In the genomic region with DNA sequence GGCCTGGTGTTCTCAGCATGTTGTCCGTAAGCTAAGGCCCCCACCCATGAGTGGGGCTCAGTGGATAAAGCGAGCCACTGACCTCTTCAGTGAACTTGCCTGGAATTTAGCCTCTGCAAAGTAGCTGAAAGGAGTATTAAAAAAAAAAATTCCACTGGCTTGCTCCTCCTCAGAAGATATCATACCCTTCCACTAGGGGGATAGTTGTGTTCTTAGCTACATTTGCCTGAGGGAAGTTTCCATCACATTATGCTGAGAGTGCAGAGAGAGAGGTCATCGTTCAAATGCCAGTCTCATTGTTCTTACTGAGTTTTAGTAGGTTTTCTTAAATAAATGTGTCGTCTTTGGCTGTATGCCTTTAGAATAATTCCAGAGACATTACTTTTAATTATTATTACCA, we compare ENCODE assay signal across 13 cellular contexts.
DNase-seq lines count a peak whose midpoint lies in the region; FAIRE-seq and TF ChIP-seq lines count a peak whose summit lies in the region.
"Had no signal": no experiment of that assay in that cellular context is flagged by ENCODE, and none has a peak within 500 bp of the region (broad histone marks: within the 10 kb centered on the region; RNA-seq: fewer than 3 reads in every experiment).

No MANE protein-coding gene starts in this region.

- H3K36me3 ChIP-seq in mammary epithelial cell (ENCODE audit: insufficient read depth, low read length): no peaks in the 10 kb centered on the region
- no peaks in the 10 kb centered on the region for H3K36me3 ChIP-seq in smooth muscle cell (ENCODE audit: low read depth)
- no peaks in the 10 kb centered on the region for H3K36me3 ChIP-seq in osteoblast (ENCODE audit: insufficient read depth, low read length)
- H3K36me3 ChIP-seq: spleen had no signal

- no peaks in the 10 kb centered on the region for H3K27me3 ChIP-seq in mammary epithelial cell (ENCODE audit: insufficient read depth, low read length)
- H3K27me3 ChIP-seq in smooth muscle cell (ENCODE audit: low read depth): no peaks in the 10 kb centered on the region
- no peaks in the 10 kb centered on the region for H3K27me3 ChIP-seq in osteoblast (ENCODE audit: insufficient read depth, low read length)
- H3K27me3 ChIP-seq: spleen had no signal

- H3K9me3 ChIP-seq in mammary epithelial cell (replicated peaks; ENCODE audit: insufficient read depth, low read length) (no peaks in the 10 kb centered on the region), smooth muscle cell (replicated peaks; ENCODE audit: low read depth) (no peaks in the 10 kb centered on the region), osteoblast (ENCODE audit: low read depth, low read length) (peaks cover 5% of the 10 kb centered on the region)

- TF ChIP-seq CTCF in NB4 (IDR thresholded peaks at IDR 0.05; ENCODE audit: low read depth, low read length): peak; percentile 10
- TF ChIP-seq CTCF in mammary epithelial cell (conservative IDR thresholded peaks at IDR 0.05 in 1 of 2, IDR thresholded peaks at IDR 0.05 in 1 of 2; ENCODE audit: extremely low read depth in 1 of 2, insufficient read depth in 1 of 2, low read depth in 1 of 2, low read length in 2 of 2): peak; percentile 30 to 36
- peak; percentile 28 for TF ChIP-seq CTCF in smooth muscle cell (IDR thresholded peaks at IDR 0.05; ENCODE audit: borderline replicate concordance, insufficient read depth, poor library complexity, severe bottlenecking)
- TF ChIP-seq CTCF in osteoblast (IDR thresholded peaks at IDR 0.05; ENCODE audit: extremely low read depth, low read depth, low read length): no peak

- H3K4me1 ChIP-seq in mammary epithelial cell (ENCODE audit: insufficient read depth, low read length) (no peaks in the 10 kb centered on the region), smooth muscle cell (ENCODE audit: low read depth) (no peaks in the 10 kb centered on the region), osteoblast (ENCODE audit: insufficient read depth, low read length) (no peaks in the 10 kb centered on the region)
- H3K4me1 ChIP-seq: spleen had no signal

- 53% methylated on average over 2 of the region's 4 CpGs for WGBS in mammary epithelial cell (ENCODE audit: low coverage, missing lambda C conversion rate)
- WGBS in smooth muscle cell (ENCODE audit: low lambda C conversion rate): 46% methylated on average over 4 of the region's 4 CpGs

- intact Hi-C loops in mammary epithelial cell (cut with micrococcal nuclease): no loop called here

- H2AFZ ChIP-seq in mammary epithelial cell (ENCODE audit: low read depth, low read length): no peak overlapping the region
- H2AFZ ChIP-seq in smooth muscle cell (ENCODE audit: low read depth): no peak overlapping the region
- no peak overlapping the region for H2AFZ ChIP-seq in osteoblast (ENCODE audit: low read length)

- CTCF ChIA-PET in mammary epithelial cell (lab: Charles Lee; ENCODE audit: low non-redundant PET): interaction anchor here (0.6 kb wide), 1 partner anchor 17 kb away, joined by 3 read pairs; no protein-coding TSS in a partner anchor

- H3K4me3 ChIP-seq in NB4 (ENCODE audit: low read depth, low read length): no peak overlapping the region
- no peak overlapping the region for H3K4me3 ChIP-seq in mammary epithelial cell (replicated peaks in 1 of 3; ENCODE audit: insufficient read depth in 1 of 3, low read depth in 2 of 3, low read length in 3 of 3)
- H3K4me3 ChIP-seq in smooth muscle cell: no peak overlapping the region
- H3K4me3 ChIP-seq in osteoblast (ENCODE audit: insufficient read depth, low read length): no peak overlapping the region
- H3K4me3 ChIP-seq: spleen had no signal

- no peak overlapping the region for H3K27ac ChIP-seq in mammary epithelial cell (ENCODE audit: insufficient read depth, low read depth, low read length)
- H3K27ac ChIP-seq in smooth muscle cell (ENCODE audit: low read depth): no peak overlapping the region
- H3K27ac ChIP-seq in osteoblast (ENCODE audit: low read depth, low read length): no peak overlapping the region
- H3K27ac ChIP-seq: spleen had no signal

- dilution Hi-C loops in mammary epithelial cell (cut with HindIII; ENCODE audit: low sequenced_read_pairs): no loop called here

- FAIRE-seq in GM12891 (lab: Jason Lieb, UNC): no peak
- FAIRE-seq: GM18507 had no signal

- TF ChIP-seq POLR2A in NB4 (IDR thresholded peaks at IDR 0.05; ENCODE audit: extremely low read depth, insufficient read length) (no peak), GM12891 (IDR thresholded peaks at IDR 0.05; ENCODE audit: low read depth, low read length) (no peak)

- in situ Hi-C loops in mammary epithelial cell (cut with MboI; ENCODE audit: low sequenced_read_pairs in 2 of 2): no loop called here

- H4K20me1 ChIP-seq in mammary epithelial cell (ENCODE audit: insufficient read depth, low read length) (no peaks in the 10 kb centered on the region), smooth muscle cell (ENCODE audit: low read depth) (no peaks in the 10 kb centered on the region), osteoblast (ENCODE audit: insufficient read depth, low read length) (no peaks in the 10 kb centered on the region)

- H3K4me2 ChIP-seq in mammary epithelial cell (ENCODE audit: insufficient read depth, low read depth, low read length) (no peak overlapping the region), smooth muscle cell (no peak overlapping the region), osteoblast (ENCODE audit: insufficient read depth, low read length) (no peak overlapping the region)

- H3K79me2 ChIP-seq in mammary epithelial cell (ENCODE audit: insufficient read depth, low read length): no peaks in the 10 kb centered on the region
- H3K79me2 ChIP-seq in smooth muscle cell (ENCODE audit: low read depth): no peaks in the 10 kb centered on the region
- H3K79me2 ChIP-seq in osteoblast (ENCODE audit: insufficient read depth, low read length): no peaks in the 10 kb centered on the region

- BruUV-seq in mammary epithelial cell (replicated peaks; lab: Mats Ljungman, UMichigan): no TSS peak

- no peaks in the 10 kb centered on the region for H3F3A ChIP-seq in smooth muscle cell (ENCODE audit: low read depth)

- H3K9ac ChIP-seq in mammary epithelial cell (ENCODE audit: insufficient read depth, low read length): no peak overlapping the region
- H3K9ac ChIP-seq in smooth muscle cell (ENCODE audit: low read depth): no peak overlapping the region

- DNase-seq in SKM-1 treated with dmso at 0.1 percent for 144 hours (lab: John Stamatoyannopoulos, UW; ENCODE audit: unreplicated experiment) (peak; percentile 22), SKM-1 (lab: John Stamatoyannopoulos, UW; ENCODE audit: unreplicated experiment) (no peak), NB4 (ENCODE audit: low read depth) (peak; percentile 32), mammary epithelial cell (peak; percentile 4), smooth muscle cell (lab: John Stamatoyannopoulos, UW; ENCODE audit: unreplicated experiment) (no peak), osteoblast (ENCODE audit: insufficient read length, low spot score, missing footprints) (no peak), GM12891 (ENCODE audit: insufficient read length, low spot score) (no peak), NCI-H510A treated with DMSO at 0.1 percent for 48 hours (lab: John Stamatoyannopoulos, UW) (no peak)
- DNase-seq: activated CD4-positive, alpha-beta T cell treated with anti-CD3 and anti-CD28 coated beads for 1 hour; NCI-H524 treated with DMSO at 0.1 percent for 48 hours; spleen; stimulated activated naive CD4-positive, alpha-beta T cell treated with Interleukin-2 at 50 U/mL for 16 hours had no signal

TF ChIP-seq in GM12891, 5 proteins besides CTCF, POLR2A, EP300 and RAD21:
- no peak for TF ChIP-seq POLR2AphosphoS5 (IDR thresholded peaks at IDR 0.05; ENCODE audit: low read depth, low read length)
- no peak for TF ChIP-seq PAX5 (IDR thresholded peaks at IDR 0.05; ENCODE audit: insufficient read depth, low read length, severe bottlenecking)
- no peak for TF ChIP-seq SPI1 (IDR thresholded peaks at IDR 0.05; ENCODE audit: low read depth, low read length)

Comparison
In these comparisons a context has a peak if more than half of its experiments do, and no peak if none do; other contexts are left out.
1. DNase-seq: peak in SKM-1 treated with dmso at 0.1 percent for 144 hours (single experiment), NB4 (single experiment) and mammary epithelial cell (single experiment); none in SKM-1 (single experiment), smooth muscle cell (single experiment), osteoblast (single experiment), GM12891 (single experiment) and NCI-H510A treated with DMSO at 0.1 percent for 48 hours (single experiment).